ENCODE assay signal across 8 cellular contexts in the genomic region with DNA sequence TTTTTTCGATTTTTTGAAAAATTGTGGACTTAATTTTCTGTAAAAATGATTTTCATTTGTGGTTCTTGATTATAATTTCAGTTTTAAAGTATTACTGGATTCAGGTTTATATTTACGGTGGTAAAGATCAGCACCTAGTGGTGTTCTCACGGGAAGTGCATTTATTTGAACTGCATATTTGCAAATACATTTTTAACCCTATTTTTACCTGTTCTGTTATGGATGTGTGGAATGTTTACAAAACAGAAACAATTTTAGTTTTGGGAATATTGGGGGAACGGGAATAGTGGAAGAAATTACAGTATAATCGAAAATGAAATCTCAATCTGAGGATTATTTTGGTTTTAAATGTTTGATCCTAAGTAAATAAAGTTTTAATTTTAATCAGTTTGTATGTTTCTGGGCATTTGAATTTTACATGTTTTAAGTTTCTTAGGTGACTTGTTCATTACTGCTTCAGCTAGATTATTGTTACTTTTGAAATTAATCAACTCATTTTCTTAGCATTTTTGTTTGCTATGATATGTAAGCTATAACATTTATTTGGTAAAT. TPM values are rescaled to one million over a fixed set of nuclear protein-coding genes. Genes with fewer than 3 reads are reported as not detected.
DNase-seq lines count a peak whose midpoint lies in the region; ATAC-seq, FAIRE-seq and TF ChIP-seq lines count a peak whose summit lies in the region.

No MANE protein-coding gene starts in this region.

- H3K4me3 ChIP-seq in bronchial epithelial cell (ENCODE audit: low read depth, low read length) (peak overlapping the region; percentile 75), lower lobe of right lung (peak overlapping the region; percentile 69), uterus (peak overlapping the region; percentile 52 to 77)

- peak; percentile 54 to 66 for ATAC-seq in lower lobe of right lung
- no peak for ATAC-seq in HG03442 (IDR thresholded peaks at IDR 0.05; ENCODE audit: unreplicated experiment)

- intact Hi-C loops in lower lobe of right lung (cut with DNase I) (loop anchor here (10.0 kb wide), 1 partner anchor 101 kb away; no protein-coding TSS in a partner anchor), uterus (cut with DNase I; ENCODE audit: low total_unique reads) (no loop called here)

- H3K36me3 ChIP-seq in bronchial epithelial cell (ENCODE audit: control insufficient read depth, insufficient read depth, low read length) (no peaks in the 10 kb centered on the region), lower lobe of right lung (no peaks in the 10 kb centered on the region), uterus (no peaks in the 10 kb centered on the region)

- peak; percentile 38 for DNase-seq in NCI-H1105 treated with DMSO at 0.1 percent for 48 hours (lab: John Stamatoyannopoulos, UW)
- no peak for DNase-seq in NCI-H1105 (lab: John Stamatoyannopoulos, UW)
- DNase-seq in NCI-H446 treated with DMSO at 0.1 percent for 48 hours (lab: John Stamatoyannopoulos, UW) = peak; percentile 42
- peak; percentile 55 for DNase-seq in bronchial epithelial cell (ENCODE audit: low read depth)
- DNase-seq in lower lobe of right lung = no peak
- DNase-seq in uterus = no peak
- no peak for DNase-seq in central memory CD4-positive, alpha-beta T cell

- TF ChIP-seq POLR2A in uterus (IDR thresholded peaks at IDR 0.05) = no peak

- H3K27ac ChIP-seq in lower lobe of right lung = peak overlapping the region; percentile 98
- H3K27ac ChIP-seq in uterus = peak overlapping the region; percentile 92 to 99

- H3K27me3 ChIP-seq in bronchial epithelial cell (ENCODE audit: control insufficient read depth, insufficient read depth, low read length) (no peaks in the 10 kb centered on the region), lower lobe of right lung (ENCODE audit: low read depth) (no peaks in the 10 kb centered on the region), uterus (no peaks in the 10 kb centered on the region)

- H3K9me3 ChIP-seq in lower lobe of right lung = no peaks in the 10 kb centered on the region
- H3K9me3 ChIP-seq in uterus = no peaks in the 10 kb centered on the region

- no peak for TF ChIP-seq CTCF in bronchial epithelial cell (IDR thresholded peaks at IDR 0.05; ENCODE audit: insufficient read depth, low read length, severe bottlenecking)
- peak; percentile 32 for TF ChIP-seq CTCF in lower lobe of right lung (IDR thresholded peaks at IDR 0.05)
- peak; percentile 33 to 48 (median 42) for TF ChIP-seq CTCF in uterus (IDR thresholded peaks at IDR 0.05)

- FAIRE-seq in bronchial epithelial cell (lab: Jason Lieb, UNC) = no peak

- H3K4me1 ChIP-seq in lower lobe of right lung (peaks cover 15% of the 10 kb centered on the region), uterus (peaks cover 0 to 6% of the 10 kb centered on the region in 2 donors)

RNA-seq across cellular contexts. Expression of gene ATF7IP, which starts 0.8 kb away (rescaled TPM):
- 13.1 and 22.4 TPM in 2 replicates for total RNA-seq in bronchial epithelial cell
- 76.9 TPM for total RNA-seq in lower lobe of right lung
- 100 to 1,000 TPM in 1 of 4 donors, 10 to 100 TPM in 3; 39.5 to 102 (median 65.6) TPM for total RNA-seq in uterus

Comparison
In these comparisons a context has a peak if more than half of its experiments do, and no peak if none do; other contexts are left out.
1. DNase-seq: peak in NCI-H1105 treated with DMSO at 0.1 percent for 48 hours (single experiment), NCI-H446 treated with DMSO at 0.1 percent for 48 hours (single experiment) and bronchial epithelial cell (single experiment); none in NCI-H1105 (single experiment), lower lobe of right lung (single experiment), uterus (0 of 2) and central memory CD4-positive, alpha-beta T cell (single experiment).
2. Peak in every context shown above with its lines, with median percentiles within 50 percentile points of each other: H3K4me3 ChIP-seq.